In genomic region chr6:34885837-34886236, GRCh38 we compare ENCODE assay signal across 8 cellular contexts. TPM values are rescaled to one million over a fixed set of nuclear protein-coding genes. Genes with fewer than 3 reads are reported as not detected.
A peak's percentile ranks its signal among the peaks of the same experiment; 100 is the strongest.
DNase-seq lines count a peak whose midpoint lies in the region; ATAC-seq and TF ChIP-seq lines count a peak whose summit lies in the region.
"Not testable (repeated sequence)": the region's sequence is repeated elsewhere in the genome, so short reads cannot be mapped to it uniquely, and the experiment has no call there.

No MANE protein-coding gene starts in this region.

- not testable (repeated sequence) for H3K9me3 Mint-ChIP-seq in GM23338; T-cell; activated T-cell treated with anti-CD3 and anti-CD28 coated beads, Interleukin-2, amount 50 U/mL, for 24 hours; activated naive CD8-positive, alpha-beta T cell treated with anti-CD3 and anti-CD28 coated beads for 36 hours; effector memory CD8-positive, alpha-beta T cell; natural killer cell; stimulated activated naive CD8-positive, alpha-beta T cell treated with anti-CD3 and anti-CD28 coated beads, Interleukin-15, Interleukin-2, amounts not matched to agents 100 ng/mL and 50 ng/mL, for 24 hours

- H3K4me3 Mint-ChIP-seq in GM23338 = peak overlapping the region; percentile 100; the same call in 2 of the 3 replicates
- peak overlapping the region; percentile 21 to 100 (median 24) for H3K4me3 Mint-ChIP-seq in T-cell
- H3K4me3 Mint-ChIP-seq in activated T-cell treated with anti-CD3 and anti-CD28 coated beads, Interleukin-2, amount 50 U/mL, for 24 hours = peak overlapping the region; percentile 100
- peak overlapping the region; percentile 100 for H3K4me3 Mint-ChIP-seq in activated naive CD8-positive, alpha-beta T cell treated with anti-CD3 and anti-CD28 coated beads for 36 hours
- peak overlapping the region; percentile 22 to 33 for H3K4me3 Mint-ChIP-seq in effector memory CD8-positive, alpha-beta T cell
- H3K4me3 Mint-ChIP-seq in natural killer cell = peak overlapping the region; percentile 42
- H3K4me3 Mint-ChIP-seq in stimulated activated naive CD8-positive, alpha-beta T cell treated with anti-CD3 and anti-CD28 coated beads, Interleukin-15, Interleukin-2, amounts not matched to agents 100 ng/mL and 50 ng/mL, for 24 hours = peak overlapping the region; percentile 100

- CTCF ChIA-PET in T-cell (lab: Charles Lee) = not testable (repeated sequence)

- H3K9ac ChIP-seq in BLaER1 treated with 17β-estradiol and CSF1 and Interleukin-3, amounts not matched to agents 10 nM and 100 nM = peak overlapping the region in 10 of 11 experiments; percentile 26 to 94 (median 86); a peak in 10 of 22 replicates

- H3K36me3 Mint-ChIP-seq in GM23338 (ENCODE audit: low read depth) (peaks cover 22% of the 10 kb centered on the region; the same call in 2 of the 3 replicates), T-cell (peaks cover 17% of the 10 kb centered on the region)
- peaks cover 62% of the 10 kb centered on the region for H3K36me3 Mint-ChIP-seq in activated T-cell treated with anti-CD3 and anti-CD28 coated beads, Interleukin-2, amount 50 U/mL, for 24 hours (ENCODE audit: low read depth)
- H3K36me3 Mint-ChIP-seq in activated naive CD8-positive, alpha-beta T cell treated with anti-CD3 and anti-CD28 coated beads for 36 hours = peaks cover 25% of the 10 kb centered on the region
- peaks cover 64% of the 10 kb centered on the region for H3K36me3 Mint-ChIP-seq in effector memory CD8-positive, alpha-beta T cell (ENCODE audit: insufficient read depth)
- H3K36me3 Mint-ChIP-seq in natural killer cell = not testable (repeated sequence)
- H3K36me3 Mint-ChIP-seq in stimulated activated naive CD8-positive, alpha-beta T cell treated with anti-CD3 and anti-CD28 coated beads, Interleukin-15, Interleukin-2, amounts not matched to agents 100 ng/mL and 50 ng/mL, for 24 hours (ENCODE audit: low read depth) = peaks cover 34% of the 10 kb centered on the region

- not testable (repeated sequence) for ATAC-seq in GM23338; T-cell (replicated peaks in 1 of 4); effector memory CD8-positive, alpha-beta T cell (replicated peaks); natural killer cell

- H4K20me1 ChIP-seq in BLaER1 treated with 17β-estradiol and CSF1 and Interleukin-3, amounts not matched to agents 10 nM and 100 nM = peaks cover 0 to 38% (median 12%) of the 10 kb centered on the region in 11 experiments; a peak in 12 of 22 replicates
- not testable (repeated sequence) for H4K20me1 ChIP-seq in GM23338 (replicated peaks; ENCODE audit: insufficient read depth)

- H3K27ac ChIP-seq in BLaER1 treated with 17β-estradiol and CSF1 and Interleukin-3, amounts not matched to agents 10 nM and 100 nM = peak overlapping the region in 4 of 11 experiments; percentile 0 to 86 (median 8); a peak in 5 of 22 replicates
- H3K27ac ChIP-seq in GM23338 (ENCODE audit: low read depth) = not testable (repeated sequence)

- not testable (repeated sequence) for TF ChIP-seq CTCF in GM23338 (conservative IDR thresholded peaks at IDR 0.05; ENCODE audit: low read depth in 2 of 2); natural killer cell (IDR thresholded peaks at IDR 0.05)

- H3K4me1 ChIP-seq in BLaER1 treated with 17β-estradiol and CSF1 and Interleukin-3, amounts not matched to agents 10 nM and 100 nM = peaks cover 22 to 29% (median 28%) of the 10 kb centered on the region in 10 experiments
- not testable (repeated sequence) for H3K4me1 ChIP-seq in GM23338 (ENCODE audit: insufficient read depth)

- H3K4me2 ChIP-seq in BLaER1 treated with 17β-estradiol and CSF1 and Interleukin-3, amounts not matched to agents 10 nM and 100 nM = peak overlapping the region; percentile 82 to 99 (median 93)
- H3K4me2 ChIP-seq in GM23338 = not testable (repeated sequence)

- H2AFZ ChIP-seq in GM23338 = not testable (repeated sequence)

- H3K36me3 ChIP-seq in BLaER1 treated with 17β-estradiol and CSF1 and Interleukin-3, amounts not matched to agents 10 nM and 100 nM = peaks cover 15 to 52% (median 48%) of the 10 kb centered on the region in 11 experiments
- 0 out of 2 replicates have a peak, but pooled peaks cover 18% of the 10 kb centered on the region for H3K36me3 ChIP-seq in GM23338 (ENCODE audit: insufficient read depth)

- POLR2A ChIA-PET in T-cell (lab: Charles Lee) = not testable (repeated sequence)

- H3K27ac Mint-ChIP-seq in GM23338; T-cell; stimulated activated naive CD8-positive, alpha-beta T cell treated with anti-CD3 and anti-CD28 coated beads, Interleukin-15, Interleukin-2, amounts not matched to agents 100 ng/mL and 50 ng/mL, for 24 hours: not testable (repeated sequence)
- H3K27ac Mint-ChIP-seq in activated T-cell treated with anti-CD3 and anti-CD28 coated beads, Interleukin-2, amount 50 U/mL, for 24 hours = peak overlapping the region; percentile 55
- peak overlapping the region; percentile 54 for H3K27ac Mint-ChIP-seq in activated naive CD8-positive, alpha-beta T cell treated with anti-CD3 and anti-CD28 coated beads for 36 hours
- H3K27ac Mint-ChIP-seq in effector memory CD8-positive, alpha-beta T cell = peak overlapping the region; percentile 15 to 99
- peak overlapping the region; percentile 24 to 25 for H3K27ac Mint-ChIP-seq in natural killer cell

- not testable (repeated sequence) for H3K9me2 ChIP-seq in GM23338 (ENCODE audit: insufficient read depth)

- not testable (repeated sequence) for H3K4me1 Mint-ChIP-seq in GM23338
- peaks cover 47 to 65% (median 54%) of the 10 kb centered on the region in 3 donors for H3K4me1 Mint-ChIP-seq in T-cell
- peaks cover 47% of the 10 kb centered on the region for H3K4me1 Mint-ChIP-seq in activated T-cell treated with anti-CD3 and anti-CD28 coated beads, Interleukin-2, amount 50 U/mL, for 24 hours (ENCODE audit: low read depth)
- peaks cover 32% of the 10 kb centered on the region for H3K4me1 Mint-ChIP-seq in activated naive CD8-positive, alpha-beta T cell treated with anti-CD3 and anti-CD28 coated beads for 36 hours
- peaks cover 24 to 43% of the 10 kb centered on the region in 2 donors for H3K4me1 Mint-ChIP-seq in effector memory CD8-positive, alpha-beta T cell (ENCODE audit: low read depth in 2 of 2)
- H3K4me1 Mint-ChIP-seq in natural killer cell = peaks cover 38 to 52% of the 10 kb centered on the region in 2 donors
- H3K4me1 Mint-ChIP-seq in stimulated activated naive CD8-positive, alpha-beta T cell treated with anti-CD3 and anti-CD28 coated beads, Interleukin-15, Interleukin-2, amounts not matched to agents 100 ng/mL and 50 ng/mL, for 24 hours (ENCODE audit: low read depth) = peaks cover 44% of the 10 kb centered on the region

- DNase-seq in GM23338 (ENCODE audit: low spot score); T-cell; activated T-cell treated with anti-CD3 and anti-CD28 coated beads, Interleukin-2, amount 50 U/mL, for 24 hours; activated naive CD8-positive, alpha-beta T cell treated with anti-CD3 and anti-CD28 coated beads for 36 hours; effector memory CD8-positive, alpha-beta T cell; natural killer cell: not testable (repeated sequence)

- H3K9me3 ChIP-seq in BLaER1 treated with 17β-estradiol and CSF1 and Interleukin-3, amounts not matched to agents 10 nM and 100 nM (replicated peaks in 1 of 11) = not testable (repeated sequence)

- intact Hi-C loops in natural killer cell (cut with micrococcal nuclease) = not testable (repeated sequence)

- H3K4me3 ChIP-seq in BLaER1 treated with 17β-estradiol and CSF1 and Interleukin-3, amounts not matched to agents 10 nM and 100 nM = peak overlapping the region in 5 of 10 experiments; percentile 6 to 97 (median 94); a peak in 4 of 20 replicates
- H3K4me3 ChIP-seq in GM23338 = not testable (repeated sequence)

- H3K27me3 ChIP-seq in BLaER1 treated with 17β-estradiol and CSF1 and Interleukin-3, amounts not matched to agents 10 nM and 100 nM; GM23338 (ENCODE audit: insufficient read depth): not testable (repeated sequence)

- not testable (repeated sequence) for H3K27me3 Mint-ChIP-seq in GM23338 (ENCODE audit: insufficient read depth, low read depth, poor library complexity); T-cell; activated T-cell treated with anti-CD3 and anti-CD28 coated beads, Interleukin-2, amount 50 U/mL, for 24 hours; activated naive CD8-positive, alpha-beta T cell treated with anti-CD3 and anti-CD28 coated beads for 36 hours; effector memory CD8-positive, alpha-beta T cell; natural killer cell (ENCODE audit: low read depth in 2 of 2); stimulated activated naive CD8-positive, alpha-beta T cell treated with anti-CD3 and anti-CD28 coated beads, Interleukin-15, Interleukin-2, amounts not matched to agents 100 ng/mL and 50 ng/mL, for 24 hours

- H3K79me2 ChIP-seq in GM23338 (replicated peaks; ENCODE audit: insufficient read depth) = peaks cover 75% of the 10 kb centered on the region

- H3F3A ChIP-seq in GM23338 (replicated peaks; ENCODE audit: low read depth) = not testable (repeated sequence)

RNA-seq across cellular contexts. Expression of gene TAF11, which starts 2.0 kb away (rescaled TPM):
- total RNA-seq in GM23338 (2014; rRNA removed; shearing (Covaris generic)) = 49.4 and 51.1 TPM in 2 replicates
- 65.3 and 69.4 TPM in 2 replicates for polyA plus RNA-seq in GM23338 (2016; fragmentation: Nextera tagmentation; extraction: Ambion mirVana)
- total RNA-seq in T-cell (10 to 100 TPM; 22.7 to 35.1 (median 25.7) TPM), natural killer cell (10 to 100 TPM; 34.4 to 41.3 (median 36.2) TPM)
- 10 to 100 TPM; 38.5 to 39.3 TPM for total RNA-seq in activated naive CD8-positive, alpha-beta T cell treated with anti-CD3 and anti-CD28 coated beads for 36 hours

RNA-seq across cellular contexts. Expression of gene ANKS1A, which starts 3.2 kb away (rescaled TPM):
- total RNA-seq in GM23338 (2014; rRNA removed; shearing (Covaris generic)) = 29.6 and 31.9 TPM in 2 replicates
- 12.1 and 12.6 TPM in 2 replicates for polyA plus RNA-seq in GM23338 (2016; fragmentation: Nextera tagmentation; extraction: Ambion mirVana)
- total RNA-seq in T-cell = 10 to 100 TPM; 11.1 to 14.4 (median 11.7) TPM
- 1 to 10 TPM; 6.4 to 6.5 TPM for total RNA-seq in activated naive CD8-positive, alpha-beta T cell treated with anti-CD3 and anti-CD28 coated beads for 36 hours
- total RNA-seq in natural killer cell = 10 to 100 TPM; 10.4 to 11.5 (median 10.9) TPM

Comparison
In these comparisons a context has a peak if more than half of its experiments do, and no peak if none do; other contexts are left out.
1. H3K4me3 Mint-ChIP-seq: peak in every context shown above with its lines; median percentile 100 in GM23338; 100 in activated T-cell treated with anti-CD3 and anti-CD28 coated beads, Interleukin-2, amount 50 U/mL, for 24 hours; 100 in activated naive CD8-positive, alpha-beta T cell treated with anti-CD3 and anti-CD28 coated beads for 36 hours; 100 in stimulated activated naive CD8-positive, alpha-beta T cell treated with anti-CD3 and anti-CD28 coated beads, Interleukin-15, Interleukin-2, amounts not matched to agents 100 ng/mL and 50 ng/mL, for 24 hours; 42 in natural killer cell; 28 in effector memory CD8-positive, alpha-beta T cell; 24 in T-cell.